Comparison of ENCODE assay signal across 16 cellular contexts in the genomic region with DNA sequence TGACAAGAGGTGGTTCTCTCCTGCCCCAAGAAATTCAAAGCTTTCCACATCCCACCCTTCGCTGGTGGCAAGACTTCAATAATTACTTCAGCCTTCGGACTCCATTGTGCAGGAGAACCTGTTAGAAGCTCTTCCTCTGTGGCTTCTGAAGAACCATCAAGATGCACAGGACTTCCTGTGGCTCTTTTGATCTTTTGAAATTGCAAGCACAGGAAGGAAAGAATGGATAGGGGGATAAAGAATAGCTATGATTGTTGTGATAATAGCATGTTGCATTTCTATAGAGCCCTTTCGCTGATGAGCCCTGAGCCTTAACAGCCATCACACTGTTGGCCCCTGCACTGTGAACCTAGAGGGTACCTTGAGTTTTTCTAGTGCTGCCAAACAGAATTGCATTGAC. TPM values are rescaled to one million over a fixed set of nuclear protein-coding genes. Genes with fewer than 3 reads are reported as not detected.
A peak's percentile ranks its signal among the peaks of the same experiment; 100 is the strongest.
DNase-seq lines count a peak whose midpoint lies in the region; TF ChIP-seq lines count a peak whose summit lies in the region.
"Had no signal": no experiment of that assay in that cellular context is flagged by ENCODE, and none has a peak within 500 bp of the region (broad histone marks: within the 10 kb centered on the region; RNA-seq: fewer than 3 reads in every experiment).

No MANE protein-coding gene starts in this region.

- CTCF ChIA-PET in CD8-positive, alpha-beta memory T cell (lab: Charles Lee), result no interaction called here

- peak overlapping the region in 2 of 8 donors; percentile 9 to 57 for H3K27ac Mint-ChIP-seq in CD8-positive, alpha-beta memory T cell
- H3K27ac Mint-ChIP-seq in T-helper 2 cell treated with Interferon-gamma antibody and Interleukin-4, amounts not matched to agents 5 μg/mL and 100 μg/mL, for 36 hours, result peak overlapping the region; percentile 15
- no peak overlapping the region for H3K27ac Mint-ChIP-seq in endodermal cell
- H3K27ac Mint-ChIP-seq in neural progenitor cell, result no peak overlapping the region
- H3K27ac Mint-ChIP-seq: activated B cell treated with CpG ODN at 0.5 μM for 24 hours, IgD-negative memory B cell had no signal

- peaks cover 0 to 5% (median 0%) of the 10 kb centered on the region in 3 donors for H3K36me3 Mint-ChIP-seq in CD8-positive, alpha-beta memory T cell
- H3K36me3 Mint-ChIP-seq in T-helper 2 cell treated with Interferon-gamma antibody and Interleukin-4, amounts not matched to agents 5 μg/mL and 100 μg/mL, for 36 hours (ENCODE audit: low read depth), result peaks cover 9% of the 10 kb centered on the region
- H3K36me3 Mint-ChIP-seq in endodermal cell (ENCODE audit: low read depth), result no peaks in the 10 kb centered on the region
- no peaks in the 10 kb centered on the region for H3K36me3 Mint-ChIP-seq in neural progenitor cell
- H3K36me3 Mint-ChIP-seq: IgD-negative memory B cell had no signal

- peaks cover 30 to 62% of the 10 kb centered on the region in 2 donors for H3K27me3 Mint-ChIP-seq in CD8-positive, alpha-beta memory T cell
- peaks cover 48% of the 10 kb centered on the region for H3K27me3 Mint-ChIP-seq in T-helper 2 cell treated with Interferon-gamma antibody and Interleukin-4, amounts not matched to agents 5 μg/mL and 100 μg/mL, for 36 hours (ENCODE audit: low read depth)
- H3K27me3 Mint-ChIP-seq in endodermal cell (ENCODE audit: insufficient read depth) (peaks cover 83% of the 10 kb centered on the region), neural progenitor cell (ENCODE audit: insufficient read depth, low read depth) (peaks cover 38% of the 10 kb centered on the region)

- H3K36me3 ChIP-seq in BLaER1 treated with 17β-estradiol and CSF1 and Interleukin-3, amounts not matched to agents 10 nM and 100 nM, result peaks cover 0 to 14% (median 0%) of the 10 kb centered on the region in 11 experiments; a peak in 1 of 22 replicates
- H3K36me3 ChIP-seq in CD8-positive, alpha-beta memory T cell (ENCODE audit: insufficient read depth, low read length), result no peaks in the 10 kb centered on the region
- no peaks in the 10 kb centered on the region for H3K36me3 ChIP-seq in endodermal cell (ENCODE audit: control insufficient read depth, insufficient read depth, low read length)
- H3K36me3 ChIP-seq in neural progenitor cell, result no peaks in the 10 kb centered on the region

- no peaks in the 10 kb centered on the region for H3K9me3 Mint-ChIP-seq in CD8-positive, alpha-beta memory T cell
- H3K9me3 Mint-ChIP-seq in T-helper 2 cell treated with Interferon-gamma antibody and Interleukin-4, amounts not matched to agents 5 μg/mL and 100 μg/mL, for 36 hours, result peaks cover 4% of the 10 kb centered on the region
- peaks cover 4% of the 10 kb centered on the region for H3K9me3 Mint-ChIP-seq in endodermal cell
- H3K9me3 Mint-ChIP-seq in neural progenitor cell, result peaks cover 4% of the 10 kb centered on the region
- H3K9me3 Mint-ChIP-seq: activated B cell treated with CpG ODN at 0.5 μM for 24 hours had no signal

- no peak for TF ChIP-seq CTCF in endodermal cell (conservative IDR thresholded peaks at IDR 0.05)
- TF ChIP-seq CTCF in neural progenitor cell (IDR thresholded peaks at IDR 0.05), result no peak

- peaks cover 0 to 12% (median 9%) of the 10 kb centered on the region in 11 experiments; a peak in 11 of 22 replicates for H3K9me3 ChIP-seq in BLaER1 treated with 17β-estradiol and CSF1 and Interleukin-3, amounts not matched to agents 10 nM and 100 nM (replicated peaks in 1 of 11)
- H3K9me3 ChIP-seq in CD8-positive, alpha-beta memory T cell (ENCODE audit: low read length), result no peaks in the 10 kb centered on the region
- no peaks in the 10 kb centered on the region for H3K9me3 ChIP-seq in endodermal cell (ENCODE audit: control insufficient read depth, low read length)
- H3K9me3 ChIP-seq in neural progenitor cell (ENCODE audit: low read depth), result no peaks in the 10 kb centered on the region
- H3K9me3 ChIP-seq: mucosa of descending colon had no signal

- 75 to 92% methylated on average over 2 to 3 of the region's 3 CpGs for WGBS in endodermal cell (ENCODE audit: insufficient coverage in 1 of 2, insufficient read length in 1 of 2), 2 experiments

- H3K4me3 Mint-ChIP-seq in CD8-positive, alpha-beta memory T cell, result peak overlapping the region; percentile 6 to 79 (median 66)
- H3K4me3 Mint-ChIP-seq in T-helper 2 cell treated with Interferon-gamma antibody and Interleukin-4, amounts not matched to agents 5 μg/mL and 100 μg/mL, for 36 hours, result peak overlapping the region; percentile 75
- H3K4me3 Mint-ChIP-seq in endodermal cell (no peak overlapping the region), neural progenitor cell (no peak overlapping the region)
- H3K4me3 Mint-ChIP-seq: activated B cell treated with CpG ODN at 0.5 μM for 24 hours, IgD-negative memory B cell had no signal

- peak overlapping the region in 1 of 10 experiments; percentile 8; a peak in 1 of 20 replicates for H3K4me3 ChIP-seq in BLaER1 treated with 17β-estradiol and CSF1 and Interleukin-3, amounts not matched to agents 10 nM and 100 nM
- peak overlapping the region; percentile 30 for H3K4me3 ChIP-seq in CD8-positive, alpha-beta memory T cell (ENCODE audit: low read length)
- H3K4me3 ChIP-seq in endodermal cell (ENCODE audit: low read length) (no peak overlapping the region), neural progenitor cell (no peak overlapping the region)
- H3K4me3 ChIP-seq: mucosa of descending colon had no signal

- H3K27ac ChIP-seq in BLaER1 treated with 17β-estradiol and CSF1 and Interleukin-3, amounts not matched to agents 10 nM and 100 nM, result no peak overlapping the region
- no peak overlapping the region for H3K27ac ChIP-seq in CD8-positive, alpha-beta memory T cell (ENCODE audit: low read depth, low read length)
- H3K27ac ChIP-seq in endodermal cell (ENCODE audit: low read depth, low read length) (no peak overlapping the region), neural progenitor cell (no peak overlapping the region)

- peaks cover 17 to 74% (median 34%) of the 10 kb centered on the region in 10 experiments for H3K4me1 ChIP-seq in BLaER1 treated with 17β-estradiol and CSF1 and Interleukin-3, amounts not matched to agents 10 nM and 100 nM
- H3K4me1 ChIP-seq in CD8-positive, alpha-beta memory T cell (ENCODE audit: insufficient read depth, low read length), result peaks cover 35% of the 10 kb centered on the region
- H3K4me1 ChIP-seq in endodermal cell (ENCODE audit: control insufficient read depth, insufficient read depth, low read length) (no peaks in the 10 kb centered on the region), neural progenitor cell (no peaks in the 10 kb centered on the region)

- H3F3A ChIP-seq in neural progenitor cell (ENCODE audit: low read depth), result peaks cover 3% of the 10 kb centered on the region

- H3K9ac ChIP-seq in BLaER1 treated with 17β-estradiol and CSF1 and Interleukin-3, amounts not matched to agents 10 nM and 100 nM, result no peak overlapping the region
- H3K9ac ChIP-seq in endodermal cell (ENCODE audit: extremely low read depth, low read length, poor library complexity, severe bottlenecking) (no peak overlapping the region), neural progenitor cell (no peak overlapping the region)

- POLR2A ChIA-PET in CD8-positive, alpha-beta memory T cell (lab: Charles Lee), result no interaction called here

- H2AFZ ChIP-seq in neural progenitor cell (replicated peaks), result no peak overlapping the region

- H3K27me3 ChIP-seq in BLaER1 treated with 17β-estradiol and CSF1 and Interleukin-3, amounts not matched to agents 10 nM and 100 nM, result peaks cover 36 to 50% (median 44%) of the 10 kb centered on the region in 11 experiments
- H3K27me3 ChIP-seq in CD8-positive, alpha-beta memory T cell (ENCODE audit: insufficient read depth, low read length, poor library complexity, severe bottlenecking), result peaks cover 17% of the 10 kb centered on the region
- H3K27me3 ChIP-seq in endodermal cell (ENCODE audit: control insufficient read depth, insufficient read depth, low read length, poor library complexity, severe bottlenecking), result peaks cover 90% of the 10 kb centered on the region
- H3K27me3 ChIP-seq in neural progenitor cell, result peaks cover 40% of the 10 kb centered on the region

- peak overlapping the region; percentile 8 to 82 (median 65); a peak in 19 of 22 replicates for H3K4me2 ChIP-seq in BLaER1 treated with 17β-estradiol and CSF1 and Interleukin-3, amounts not matched to agents 10 nM and 100 nM
- H3K4me2 ChIP-seq in neural progenitor cell, result no peak overlapping the region

- peak in 2 of 5 donors; percentile 46 to 49 for DNase-seq in CD8-positive, alpha-beta memory T cell
- DNase-seq in T-helper 2 cell treated with Interferon-gamma antibody and Interleukin-4, amounts not matched to agents 5 μg/mL and 100 μg/mL, for 36 hours (ENCODE audit: low spot score), result no peak
- DNase-seq in endodermal cell, result peak; percentile 12
- DNase-seq in NCI-H187 treated with DMSO at 0.1 percent for 48 hours (lab: John Stamatoyannopoulos, UW), result no peak
- DNase-seq in NCI-H526 (lab: John Stamatoyannopoulos, UW), result no peak
- DNase-seq in pons (ENCODE audit: low spot score), result no peak
- DNase-seq in neural progenitor cell (ENCODE audit: low spot score), result no peak
- DNase-seq: activated B cell treated with CpG ODN at 0.5 μM for 24 hours, activated T-cell treated with anti-CD3 and anti-CD28 coated beads for 4 hours, amniotic stem cell, C1 segment of cervical spinal cord, EL, H7, mucosa of descending colon had no signal

- H4K20me1 ChIP-seq in BLaER1 treated with 17β-estradiol and CSF1 and Interleukin-3, amounts not matched to agents 10 nM and 100 nM, result peaks cover 5 to 100% (median 12%) of the 10 kb centered on the region in 11 experiments; a peak in 19 of 22 replicates
- peaks cover 10% of the 10 kb centered on the region for H4K20me1 ChIP-seq in neural progenitor cell (ENCODE audit: low read depth)

- peaks cover 30 to 43% (median 39%) of the 10 kb centered on the region in 3 donors for H3K4me1 Mint-ChIP-seq in CD8-positive, alpha-beta memory T cell
- peaks cover 48% of the 10 kb centered on the region for H3K4me1 Mint-ChIP-seq in T-helper 2 cell treated with Interferon-gamma antibody and Interleukin-4, amounts not matched to agents 5 μg/mL and 100 μg/mL, for 36 hours (ENCODE audit: low read depth)
- H3K4me1 Mint-ChIP-seq in endodermal cell (peaks cover 16% of the 10 kb centered on the region), neural progenitor cell (peaks cover 10% of the 10 kb centered on the region)

- H3K79me2 ChIP-seq in neural progenitor cell (ENCODE audit: low read depth), result no peaks in the 10 kb centered on the region

RNA-seq across cellular contexts. Expression of a gene that starts 7.4 kb away (rescaled TPM):
- total RNA-seq in CD8-positive, alpha-beta memory T cell, result 10 to 100 TPM in 1 of 2 experiments, 1 to 10 TPM in 1; 9.0 to 14.5 TPM
- polyA plus RNA-seq in CD8-positive, alpha-beta memory T cell, result 1.4 TPM
- total RNA-seq in endodermal cell, result 1 to 10 TPM; 1.2 to 1.9 TPM
- 1.2 TPM for polyA plus RNA-seq in endodermal cell (2013, experiment 1 of 2)
- polyA plus RNA-seq in endodermal cell (2013, experiment 2 of 2), result 1.5 TPM
- 0.15 and 1.1 TPM in 2 replicates for total RNA-seq in neural progenitor cell (ENCODE audit: low replicate concordance)
- polyA plus RNA-seq: IgD-negative memory B cell had no signal

Comparison
In these comparisons a context has a peak if more than half of its experiments do, and no peak if none do; other contexts are left out.
1. H3K4me3 Mint-ChIP-seq: peak in CD8-positive, alpha-beta memory T cell (7 of 7) and T-helper 2 cell treated with Interferon-gamma antibody and Interleukin-4, amounts not matched to agents 5 μg/mL and 100 μg/mL, for 36 hours (single experiment); none in endodermal cell (single experiment) and neural progenitor cell (single experiment).